Comparison of ENCODE assay signal across 9 cellular contexts in genomic region chr9:127771570-127772189, GRCh38. TPM values are rescaled to one million over a fixed set of nuclear protein-coding genes. Genes with fewer than 3 reads are reported as not detected.
DNase-seq lines count a peak whose midpoint lies in the region; ATAC-seq and TF ChIP-seq lines count a peak whose summit lies in the region.
"Had no signal": no experiment of that assay in that cellular context is flagged by ENCODE, and none has a peak within 500 bp of the region (broad histone marks: within the 10 kb centered on the region; RNA-seq: fewer than 3 reads in every experiment).

No MANE protein-coding gene starts in this region.

- 2 to 5% (median 2%) methylated on average over 17 to 19 of the region's 19 CpGs for WGBS in ovary, 3 donors

- H3K27ac Mint-ChIP-seq in CD8-positive, alpha-beta T cell: peak overlapping the region; percentile 96

- H3K4me1 Mint-ChIP-seq in CD8-positive, alpha-beta T cell (ENCODE audit: low read depth): peaks cover 73% of the 10 kb centered on the region

- POLR2A ChIA-PET in CD8-positive, alpha-beta T cell (lab: Charles Lee): interaction anchor here (0.6 to 3.0 kb wide), 9 partner anchors 10 to 320 kb away, joined by 3 to 46 read pairs (median 4); partner anchors contain the start of genes CDK9, LRSAM1 and RPL12

- peaks cover 22% of the 10 kb centered on the region for H3K36me3 ChIP-seq in CD8-positive, alpha-beta T cell (ENCODE audit: insufficient read depth, low read length)
- peaks cover 62% of the 10 kb centered on the region for H3K36me3 ChIP-seq in OCI-LY3 (replicated peaks; ENCODE audit: low read depth, low read length)
- no peaks in the 10 kb centered on the region for H3K36me3 ChIP-seq in endocrine pancreas (ENCODE audit: control insufficient read depth, insufficient read depth, low read length)
- no peaks in the 10 kb centered on the region for H3K36me3 ChIP-seq in ovary

- TF ChIP-seq POLR2A in ovary (IDR thresholded peaks at IDR 0.05): no peak

- no peak overlapping the region for H2AFZ ChIP-seq in OCI-LY3 (ENCODE audit: low read depth, low read length)

- no peak for TF ChIP-seq EP300 in ovary (IDR thresholded peaks at IDR 0.05)

- H3K27ac ChIP-seq in CD8-positive, alpha-beta T cell (ENCODE audit: low read depth, low read length): peak overlapping the region; percentile 58
- peak overlapping the region; percentile 16; the same call in 1 of the 2 replicates for H3K27ac ChIP-seq in OCI-LY3 (ENCODE audit: low read length)
- peak overlapping the region in 1 of 2 donors; percentile 26 for H3K27ac ChIP-seq in ovary

- peaks cover 69% of the 10 kb centered on the region for H3K4me1 ChIP-seq in CD8-positive, alpha-beta T cell (ENCODE audit: insufficient read depth, low read length)
- H3K4me1 ChIP-seq in OCI-LY3 (ENCODE audit: low read length) (peaks cover 23% of the 10 kb centered on the region), endocrine pancreas (ENCODE audit: control insufficient read depth, insufficient read depth, low read length) (no peaks in the 10 kb centered on the region), ovary (ENCODE audit: insufficient read depth) (peaks cover 7% of the 10 kb centered on the region)

- peaks cover 40% of the 10 kb centered on the region for H3K79me2 ChIP-seq in OCI-LY3 (ENCODE audit: low read length)

- H3K27me3 ChIP-seq in CD8-positive, alpha-beta T cell (ENCODE audit: insufficient read depth, low read length): no peaks in the 10 kb centered on the region
- H3K27me3 ChIP-seq in OCI-LY3 (ENCODE audit: low read depth, low read length): no peaks in the 10 kb centered on the region
- H3K27me3 ChIP-seq in endocrine pancreas (ENCODE audit: control insufficient read depth, insufficient read depth, low read length): no peaks in the 10 kb centered on the region
- H3K27me3 ChIP-seq in ovary: no peaks in the 10 kb centered on the region

- H3K4me3 Mint-ChIP-seq in CD8-positive, alpha-beta T cell: peak overlapping the region; percentile 88

- TF ChIP-seq CTCF in CD8-positive, alpha-beta T cell (IDR thresholded peaks at IDR 0.05): no peak
- no peak for TF ChIP-seq CTCF in OCI-LY3 (IDR thresholded peaks at IDR 0.05; ENCODE audit: low read depth, low read length)
- no peak for TF ChIP-seq CTCF in ovary (IDR thresholded peaks at IDR 0.05)

- no peaks in the 10 kb centered on the region for H3K9me3 Mint-ChIP-seq in CD8-positive, alpha-beta T cell

- no peaks in the 10 kb centered on the region for H3K9me3 ChIP-seq in CD8-positive, alpha-beta T cell (ENCODE audit: low read length)
- H3K9me3 ChIP-seq in OCI-LY3 (ENCODE audit: insufficient read depth, low read length) (no peaks in the 10 kb centered on the region), endocrine pancreas (ENCODE audit: control insufficient read depth, low read length) (no peaks in the 10 kb centered on the region), ovary (no peaks in the 10 kb centered on the region)

- H3K27me3 Mint-ChIP-seq in CD8-positive, alpha-beta T cell (ENCODE audit: low read depth): no peaks in the 10 kb centered on the region

- H4K20me1 ChIP-seq in OCI-LY3 (ENCODE audit: insufficient read depth, low read length): peaks cover 76% of the 10 kb centered on the region

- intact Hi-C loops in CD8-positive, alpha-beta T cell (cut with DNase I, micrococcal nuclease): loop anchor here (1.0 to 2.0 kb wide), 5 partner anchors 14 to 527 kb away; partner anchors contain the start of genes FPGS (in 2 of the 2) and TOR2A (in 2 of the 2)
- intact Hi-C loops in ovary (cut with DNase I): no loop called here

- no peak for ATAC-seq in CD8-positive, alpha-beta T cell

- peak overlapping the region; percentile 90 for H3K4me2 ChIP-seq in OCI-LY3 (ENCODE audit: low read length)

- H3K36me3 Mint-ChIP-seq in CD8-positive, alpha-beta T cell: peaks cover 60% of the 10 kb centered on the region

- no peak for DNase-seq in CD8-positive, alpha-beta T cell
- DNase-seq in ovary (no peak), RPMI8226 (no peak), SK-N-DZ (ENCODE audit: low spot score) (no peak), OCI-M2 (lab: John Stamatoyannopoulos, UW; ENCODE audit: unreplicated experiment) (no peak), NK-92 (lab: John Stamatoyannopoulos, UW; ENCODE audit: unreplicated experiment) (no peak)

- CTCF ChIA-PET in CD8-positive, alpha-beta T cell (lab: Charles Lee): interaction anchor here (0.6 to 10.3 kb wide), 6 partner anchors 12 to 111 kb away, joined by 3 to 84 read pairs (median 13); partner anchors contain the start of genes CDK9 and TOR2A

- peak overlapping the region; percentile 65 for H3K4me3 ChIP-seq in CD8-positive, alpha-beta T cell (ENCODE audit: low read depth, low read length)
- H3K4me3 ChIP-seq in OCI-LY3 (ENCODE audit: low read length): peak overlapping the region; percentile 77
- peak overlapping the region; percentile 53 for H3K4me3 ChIP-seq in endocrine pancreas (ENCODE audit: control insufficient read depth, insufficient read depth, low read length)
- peak overlapping the region; percentile 50 for H3K4me3 ChIP-seq in ovary

- H3K9ac ChIP-seq in OCI-LY3 (ENCODE audit: low read length) (no peak overlapping the region), endocrine pancreas (ENCODE audit: control insufficient read depth, insufficient read depth, low read length) (no peak overlapping the region)

RNA-seq across cellular contexts. Expression of gene SH2D3C, which starts 6.8 kb away (rescaled TPM):
- total RNA-seq in CD8-positive, alpha-beta T cell: 1 to 10 TPM; 5.9 to 6.4 TPM
- 10 to 100 TPM in 2 of 7 donors, 1 to 10 TPM in 5; 2.8 to 17.0 (median 4.6) TPM for total RNA-seq in ovary
- polyA plus RNA-seq in ovary: 1 to 10 TPM; 1.9 to 9.2 TPM
- 5.8 and 6.9 TPM in 2 replicates for polyA plus RNA-seq in SK-N-DZ (2014; cell fraction: cytosol; rRNA removed)
- polyA plus RNA-seq in SK-N-DZ (2014; cell fraction: nucleus; rRNA removed): 4.2 and 9.0 TPM in 2 replicates

RNA-seq across cellular contexts. Expression of gene CDK9, which starts 14.2 kb away (rescaled TPM):
- 100 to 1,000 TPM; 116 to 120 TPM for total RNA-seq in CD8-positive, alpha-beta T cell
- 100 to 1,000 TPM in 6 of 7 donors, 10 to 100 TPM in 1; 88.7 to 209 (median 130) TPM for total RNA-seq in ovary
- polyA plus RNA-seq in ovary: 10 to 100 TPM; 71.7 to 98.9 TPM
- 32.5 and 48.7 TPM in 2 replicates for polyA plus RNA-seq in SK-N-DZ (2014; cell fraction: cytosol; rRNA removed)
- polyA plus RNA-seq in SK-N-DZ (2014; cell fraction: nucleus; rRNA removed): 91.4 and 95.7 TPM in 2 replicates

RNA-seq across cellular contexts. Expression of gene FPGS, which starts 31.0 kb away (rescaled TPM):
- 10 to 100 TPM; 91.9 to 95.3 TPM for total RNA-seq in CD8-positive, alpha-beta T cell
- total RNA-seq in ovary: 100 to 1,000 TPM; 111 to 209 (median 158) TPM
- 100 to 1,000 TPM in 1 of 2 donors, 10 to 100 TPM in 1; 18.9 to 108 TPM for polyA plus RNA-seq in ovary
- polyA plus RNA-seq in SK-N-DZ (2014; cell fraction: cytosol; rRNA removed): 66.0 and 76.4 TPM in 2 replicates
- 139 and 156 TPM in 2 replicates for polyA plus RNA-seq in SK-N-DZ (2014; cell fraction: nucleus; rRNA removed)

RNA-seq across cellular contexts. Expression of gene TOR2A, which starts 36.6 kb away (rescaled TPM):
- total RNA-seq in CD8-positive, alpha-beta T cell: 1 to 10 TPM; 4.7 to 5.3 TPM
- total RNA-seq in ovary: 10 to 100 TPM in 3 of 7 donors, 1 to 10 TPM in 4; 8.8 to 12.2 (median 9.9) TPM
- polyA plus RNA-seq in ovary: 10 to 100 TPM in 1 of 2 donors, 1 to 10 TPM in 1; 2.8 to 12.6 TPM
- 26.4 and 38.4 TPM in 2 replicates for polyA plus RNA-seq in SK-N-DZ (2014; cell fraction: cytosol; rRNA removed)
- 30.8 and 42.5 TPM in 2 replicates for polyA plus RNA-seq in SK-N-DZ (2014; cell fraction: nucleus; rRNA removed)

RNA-seq across cellular contexts. Expression of gene TTC16, which starts 55.8 kb away (rescaled TPM):
- total RNA-seq in CD8-positive, alpha-beta T cell: 1 to 10 TPM; 5.2 to 5.5 TPM
- 1 to 10 TPM in 1 of 7 donors, under 1 TPM in 3, not detected in 3; under 0.01 to 5.9 (median 0.34) TPM for total RNA-seq in ovary
- under 1 TPM; 0.06 to 0.08 TPM for polyA plus RNA-seq in ovary
- polyA plus RNA-seq in SK-N-DZ (2014; cell fraction: cytosol; rRNA removed): 0.06 and 0.13 TPM in 2 replicates
- 0.22 and 0.55 TPM in 2 replicates for polyA plus RNA-seq in SK-N-DZ (2014; cell fraction: nucleus; rRNA removed)
- total RNA-seq: temporal lobe had no signal

Comparison
In these comparisons a context has a peak if more than half of its experiments do, and no peak if none do; other contexts are left out.
1. intact Hi-C loops: an anchor here in CD8-positive, alpha-beta T cell (1.0 to 2.0 kb wide); none called in ovary.